ENCODE assay signal across 13 cellular contexts in genomic region chr14:90263748-90264449, GRCh38. TPM values are rescaled to one million over a fixed set of nuclear protein-coding genes. Genes with fewer than 3 reads are reported as not detected.
DNase-seq lines count a peak whose midpoint lies in the region; ATAC-seq and TF ChIP-seq lines count a peak whose summit lies in the region.
"Had no signal": no experiment of that assay in that cellular context is flagged by ENCODE, and none has a peak within 500 bp of the region (broad histone marks: within the 10 kb centered on the region; RNA-seq: fewer than 3 reads in every experiment).

No MANE protein-coding gene starts in this region.

- ATAC-seq in GM18907 (IDR thresholded peaks at IDR 0.05; ENCODE audit: unreplicated experiment) (peak; percentile 95), GM21447 (IDR thresholded peaks at IDR 0.05; ENCODE audit: unreplicated experiment) (peak; percentile 86), HG03103 (IDR thresholded peaks at IDR 0.05; ENCODE audit: low read depth, unreplicated experiment) (peak; percentile 62), lower lobe of right lung (no peak)
- ATAC-seq in activated CD8-positive, alpha-beta T cell treated with anti-CD3 and anti-CD28 coated beads, Interleukin-2, amount 10 ng/mL, durations not matched to agents 7 days and 5 days, result no peak
- ATAC-seq: K562 had no signal

- no peak for TF ChIP-seq CTCF in lower lobe of right lung (IDR thresholded peaks at IDR 0.05)

- peaks cover 94% of the 10 kb centered on the region for H3K36me3 ChIP-seq in lower lobe of right lung

- H3K4me1 Mint-ChIP-seq in activated CD8-positive, alpha-beta T cell treated with anti-CD3 and anti-CD28 coated beads, Interleukin-2, amount 10 ng/mL, durations not matched to agents 7 days and 5 days (ENCODE audit: low read depth), result peaks cover 14% of the 10 kb centered on the region

- H3K36me3 Mint-ChIP-seq in activated CD8-positive, alpha-beta T cell treated with anti-CD3 and anti-CD28 coated beads, Interleukin-2, amount 10 ng/mL, durations not matched to agents 7 days and 5 days (ENCODE audit: low read depth), result peaks cover 67% of the 10 kb centered on the region

- H3K4me1 ChIP-seq in lower lobe of right lung, result peaks cover 2% of the 10 kb centered on the region

- H3K27ac Mint-ChIP-seq in activated CD8-positive, alpha-beta T cell treated with anti-CD3 and anti-CD28 coated beads, Interleukin-2, amount 10 ng/mL, durations not matched to agents 7 days and 5 days, result peak overlapping the region; percentile 27

- no peaks in the 10 kb centered on the region for H3K27me3 ChIP-seq in lower lobe of right lung (ENCODE audit: low read depth)
- H3K27me3 ChIP-seq: brain microvascular endothelial cell had no signal

- intact Hi-C loops in lower lobe of right lung (cut with DNase I), result no loop called here
- intact Hi-C loops in posterior vena cava (cut with DNase I), result no loop called here

- no peak overlapping the region for H3K4me3 ChIP-seq in lower lobe of right lung
- H3K4me3 ChIP-seq: K562 had no signal

- POLR2A ChIA-PET in activated CD8-positive, alpha-beta T cell treated with anti-CD3 and anti-CD28 coated beads, Interleukin-2, amount 10 ng/mL, durations not matched to agents 7 days and 5 days (lab: Charles Lee), result interaction anchor here (1.4 kb wide), 1 partner anchor 8 kb away, joined by 5 read pairs; the partner anchor contains the start of gene PSMC1

- H3K9me3 Mint-ChIP-seq in activated CD8-positive, alpha-beta T cell treated with anti-CD3 and anti-CD28 coated beads, Interleukin-2, amount 10 ng/mL, durations not matched to agents 7 days and 5 days (ENCODE audit: insufficient read depth), result no peaks in the 10 kb centered on the region

- H3K27me3 Mint-ChIP-seq in activated CD8-positive, alpha-beta T cell treated with anti-CD3 and anti-CD28 coated beads, Interleukin-2, amount 10 ng/mL, durations not matched to agents 7 days and 5 days (ENCODE audit: low read depth), result no peaks in the 10 kb centered on the region

- CTCF ChIA-PET in activated CD8-positive, alpha-beta T cell treated with anti-CD3 and anti-CD28 coated beads, Interleukin-2, amount 10 ng/mL, durations not matched to agents 7 days and 5 days (lab: Charles Lee), result interaction anchor here (2.1 kb wide), 1 partner anchor 26 kb away, joined by 4 read pairs; no protein-coding TSS in a partner anchor

- H3K27ac ChIP-seq in lower lobe of right lung, result no peak overlapping the region
- H3K27ac ChIP-seq: brain microvascular endothelial cell had no signal

- no peaks in the 10 kb centered on the region for H3K9me3 ChIP-seq in lower lobe of right lung

- DNase-seq in activated CD8-positive, alpha-beta T cell treated with anti-CD3 and anti-CD28 coated beads, Interleukin-2, amount 10 ng/mL, durations not matched to agents 7 days and 5 days, result no peak
- DNase-seq in lower lobe of right lung, result no peak
- DNase-seq in nucleus accumbens (lab: John Stamatoyannopoulos, UW), result no peak
- DNase-seq in posterior vena cava (ENCODE audit: low spot score), result no peak
- DNase-seq: activated CD4-positive, alpha-beta T cell treated with anti-CD3 and anti-CD28 coated beads, Interleukin-2, amount 50 U/mL, for 1 hour; brain microvascular endothelial cell; DMS79; erythroblast; NCI-H446 had no signal

- no peak overlapping the region for H3K4me3 Mint-ChIP-seq in activated CD8-positive, alpha-beta T cell treated with anti-CD3 and anti-CD28 coated beads, Interleukin-2, amount 10 ng/mL, durations not matched to agents 7 days and 5 days

RNA-seq across cellular contexts. Expression of gene PSMC1, which starts 7.5 kb away (rescaled TPM):
- 10 to 100 TPM; 83.5 to 88.9 TPM for total RNA-seq in activated CD8-positive, alpha-beta T cell treated with anti-CD3 and anti-CD28 coated beads, Interleukin-2, amount 10 ng/mL, durations not matched to agents 7 days and 5 days
- 61.7 TPM for total RNA-seq in lower lobe of right lung
- total RNA-seq in posterior vena cava, result 10 to 100 TPM; 87.2 to 90.8 TPM

Comparison
In these comparisons a context has a peak if more than half of its experiments do, and no peak if none do; other contexts are left out.
1. ATAC-seq: peak in GM18907 (single experiment), GM21447 (single experiment) and HG03103 (single experiment); none in activated CD8-positive, alpha-beta T cell treated with anti-CD3 and anti-CD28 coated beads, Interleukin-2, amount 10 ng/mL, durations not matched to agents 7 days and 5 days (single experiment) and lower lobe of right lung (0 of 2).